21 cellular contexts compared by ENCODE assay signal in the genomic region with DNA sequence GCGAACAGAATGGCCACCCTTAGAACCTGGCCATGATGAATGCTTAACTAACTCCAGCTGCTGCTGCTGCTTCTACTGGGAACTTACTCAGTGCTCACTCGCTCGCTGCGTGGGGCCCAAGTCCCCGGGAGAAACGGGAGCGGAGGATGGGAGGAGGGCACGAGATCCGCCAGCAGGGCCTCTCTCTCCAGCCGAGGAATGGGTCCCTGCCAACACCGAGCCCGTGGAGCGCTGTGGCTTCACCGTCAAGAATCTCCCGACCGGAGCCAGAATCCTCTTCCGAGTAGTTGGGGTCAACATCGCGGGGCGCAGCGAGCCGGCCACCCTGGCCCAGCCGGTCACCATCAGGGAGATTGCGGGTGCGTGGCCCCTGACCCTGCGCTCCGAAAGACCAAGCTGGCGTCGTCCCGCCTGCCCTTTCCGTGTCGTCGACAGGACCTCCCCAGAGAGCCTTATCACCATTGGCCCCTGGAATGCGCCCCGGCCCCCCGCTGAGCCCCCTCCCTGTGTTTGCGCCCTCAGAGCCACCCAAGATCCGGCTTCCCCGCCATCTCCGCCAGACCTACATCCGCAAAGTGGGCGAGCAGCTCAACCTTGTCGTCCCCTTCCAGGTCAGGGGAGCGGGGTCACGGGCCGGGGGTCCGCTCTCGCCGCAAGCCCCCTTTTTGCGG. TPM values are rescaled to one million over a fixed set of nuclear protein-coding genes. Genes with fewer than 3 reads are reported as not detected.
DNase-seq lines count a peak whose midpoint lies in the region; ATAC-seq and TF ChIP-seq lines count a peak whose summit lies in the region.
"Had no signal": no experiment of that assay in that cellular context is flagged by ENCODE, and none has a peak within 500 bp of the region (broad histone marks: within the 10 kb centered on the region; RNA-seq: fewer than 3 reads in every experiment).

No MANE protein-coding gene starts in this region.

- H3K27me3 ChIP-seq in fibroblast of lung (ENCODE audit: control insufficient read depth, insufficient read depth, low read length) (peaks cover 9% of the 10 kb centered on the region), ovary (no peaks in the 10 kb centered on the region)

- no peak for TF ChIP-seq CTCF in fibroblast of lung (conservative IDR thresholded peaks at IDR 0.05 in 1 of 2, IDR thresholded peaks at IDR 0.05 in 1 of 2; ENCODE audit: low read depth in 1 of 2, low read length in 2 of 2)
- TF ChIP-seq CTCF in ovary (IDR thresholded peaks at IDR 0.05), result no peak

- ATAC-seq in naive B cell (ENCODE audit: low read depth in 2 of 2), result no peak
- no peak for ATAC-seq in stimulated activated memory B cell treated with anti-CD40 and anti-IgM and Interleukin-4, amounts not matched to agents 10 μg/mL and 1 μg/mL and 100 μg/mL, for 72 hours
- ATAC-seq: A549, GM12878, Right ventricle myocardium inferior had no signal

- peak overlapping the region in 5 of 8 donors; percentile 29 to 75 (median 47) for H3K4me3 Mint-ChIP-seq in naive B cell
- no peak overlapping the region for H3K4me3 Mint-ChIP-seq in stimulated activated memory B cell treated with anti-CD40 and anti-IgM and Interleukin-4, amounts not matched to agents 10 μg/mL and 1 μg/mL and 100 μg/mL, for 72 hours
- H3K4me3 Mint-ChIP-seq: HFFc6 had no signal

- H3K36me3 Mint-ChIP-seq in naive B cell, result peaks cover 0 to 17% of the 10 kb centered on the region in 2 donors
- H3K36me3 Mint-ChIP-seq in stimulated activated memory B cell treated with anti-CD40 and anti-IgM and Interleukin-4, amounts not matched to agents 10 μg/mL and 1 μg/mL and 100 μg/mL, for 72 hours, result no peaks in the 10 kb centered on the region

- no peak overlapping the region for H3K9ac ChIP-seq in fibroblast of lung (ENCODE audit: insufficient read depth, low read length)

- H3K27ac ChIP-seq in fibroblast of lung (ENCODE audit: insufficient read depth, low read length) (no peak overlapping the region), ovary (no peak overlapping the region)
- H3K27ac ChIP-seq: SK-N-MC had no signal

- intact Hi-C loops in ovary (cut with DNase I), result loop anchor here in 1 of 4 donors (10.0 kb wide), 1 partner anchor 94 kb away; a partner anchor contains a TSS

- H3K4me2 ChIP-seq in fibroblast of lung (ENCODE audit: extremely low read depth, insufficient read depth, low read length), result peak overlapping the region; percentile 25
- H3K4me2 ChIP-seq: A549 had no signal

- H3K4me1 Mint-ChIP-seq in naive B cell, result peaks cover 21 to 38% (median 25%) of the 10 kb centered on the region in 3 donors
- peaks cover 23% of the 10 kb centered on the region for H3K4me1 Mint-ChIP-seq in stimulated activated memory B cell treated with anti-CD40 and anti-IgM and Interleukin-4, amounts not matched to agents 10 μg/mL and 1 μg/mL and 100 μg/mL, for 72 hours

- H3K4me1 ChIP-seq in fibroblast of lung (ENCODE audit: control insufficient read depth, extremely low read depth, insufficient read depth, low read length), result peaks cover 2% of the 10 kb centered on the region
- no peaks in the 10 kb centered on the region for H3K4me1 ChIP-seq in ovary (ENCODE audit: insufficient read depth)

- H3K36me3 ChIP-seq in fibroblast of lung (ENCODE audit: control insufficient read depth, insufficient read depth, low read length) (no peaks in the 10 kb centered on the region), ovary (no peaks in the 10 kb centered on the region)

- no peaks in the 10 kb centered on the region for H3K9me3 ChIP-seq in fibroblast of lung (ENCODE audit: control insufficient read depth, insufficient read depth, low read depth, low read length)
- no peaks in the 10 kb centered on the region for H3K9me3 ChIP-seq in ovary
- H3K9me3 ChIP-seq: A549 had no signal

- peak overlapping the region in 1 of 4 experiments; percentile 7 for H3K4me3 ChIP-seq in fibroblast of lung (replicated peaks in 1 of 4; ENCODE audit: control extremely low read depth in 1 of 4, insufficient read depth in 1 of 4, low read depth in 3 of 4, low read length in 4 of 4)
- H3K4me3 ChIP-seq in ovary, result no peak overlapping the region
- H3K4me3 ChIP-seq: A549, GM12878, SK-N-MC had no signal

- DNase-seq in AG08395 (ENCODE audit: low spot score), result peak; percentile 24
- DNase-seq in GM03348 (ENCODE audit: low spot score), result peak; percentile 61
- DNase-seq in fibroblast of lung (ENCODE audit: low read depth in 2 of 2), result peak in 1 of 2 donors; percentile 5
- DNase-seq in naive B cell, result no peak
- no peak for DNase-seq in ovary
- no peak for DNase-seq in NOMO-1 (lab: John Stamatoyannopoulos, UW; ENCODE audit: unreplicated experiment in 2 of 2)
- DNase-seq in stimulated activated CD4-positive, alpha-beta T cell treated with anti-CD3 and anti-CD28 coated beads, Interleukin-15, amount 100 ng/mL, for 24 hours, result no peak
- DNase-seq: C1 segment of cervical spinal cord, GOT3, HFFc6, KG1, NCI-H1092 treated with DMSO at 0.1 percent for 48 hours, NCI-H1694, NCI-H446, NCI-H774 had no signal

- H3K9me3 Mint-ChIP-seq in naive B cell, result peaks cover 0 to 3% (median 0%) of the 10 kb centered on the region in 7 donors
- peaks cover 6% of the 10 kb centered on the region for H3K9me3 Mint-ChIP-seq in stimulated activated memory B cell treated with anti-CD40 and anti-IgM and Interleukin-4, amounts not matched to agents 10 μg/mL and 1 μg/mL and 100 μg/mL, for 72 hours
- H3K9me3 Mint-ChIP-seq: HFFc6 had no signal

- no peaks in the 10 kb centered on the region for H3K27me3 Mint-ChIP-seq in naive B cell
- H3K27me3 Mint-ChIP-seq in stimulated activated memory B cell treated with anti-CD40 and anti-IgM and Interleukin-4, amounts not matched to agents 10 μg/mL and 1 μg/mL and 100 μg/mL, for 72 hours, result no peaks in the 10 kb centered on the region

- WGBS in ovary, 3 donors, result 31 to 51% (median 41%) methylated on average over 46 to 50 of the region's 50 CpGs

- no peaks in the 10 kb centered on the region for H3K79me2 ChIP-seq in fibroblast of lung (ENCODE audit: control insufficient read depth, insufficient read depth, low read length)

- peak overlapping the region in 4 of 6 donors; percentile 67 to 91 (median 84) for H3K27ac Mint-ChIP-seq in naive B cell
- H3K27ac Mint-ChIP-seq in stimulated activated memory B cell treated with anti-CD40 and anti-IgM and Interleukin-4, amounts not matched to agents 10 μg/mL and 1 μg/mL and 100 μg/mL, for 72 hours, result no peak overlapping the region
- H3K27ac Mint-ChIP-seq: HFFc6 had no signal

- H4K20me1 ChIP-seq in fibroblast of lung (ENCODE audit: control insufficient read depth, extremely low read depth, insufficient read depth, low read length), result no peaks in the 10 kb centered on the region

- TF ChIP-seq EP300 in ovary (IDR thresholded peaks at IDR 0.05), result no peak

- no peak overlapping the region for H2AFZ ChIP-seq in fibroblast of lung (ENCODE audit: low read length)

- no peak for TF ChIP-seq POLR2A in ovary (IDR thresholded peaks at IDR 0.05)

RNA-seq across cellular contexts. Expression of a gene that starts 17.8 kb away (rescaled TPM):
- 24.1 and 40.8 TPM in 2 replicates for total RNA-seq in fibroblast of lung
- 37.5 and 42.7 TPM in 2 replicates for polyA plus RNA-seq in fibroblast of lung
- polyA plus RNA-seq in fibroblast of lung (2012), result 68.6 and 69.4 TPM in 2 replicates
- 9.4 and 11.7 TPM in 2 replicates for polyA minus RNA-seq in fibroblast of lung (ENCODE audit: low replicate concordance)
- 10 to 100 TPM in 1 of 6 donors, 1 to 10 TPM in 5; 7.0 to 11.9 (median 8.6) TPM for polyA plus RNA-seq in naive B cell (ENCODE audit: low read depth in 6 of 6)
- total RNA-seq in ovary, result 100 to 1,000 TPM in 3 of 7 donors, 10 to 100 TPM in 4; 50.4 to 132 (median 96.7) TPM
- 100 to 1,000 TPM in 1 of 2 donors, 10 to 100 TPM in 1; 27.6 to 113 TPM for polyA plus RNA-seq in ovary

RNA-seq across cellular contexts. Expression of a gene that starts 18.1 kb away (rescaled TPM):
- total RNA-seq in fibroblast of lung (0.51 and 0.66 TPM in 2 replicates), ovary (10 to 100 TPM in 1 of 7 donors, 1 to 10 TPM in 6; 2.1 to 10.3 (median 3.3) TPM)
- polyA plus RNA-seq in fibroblast of lung (0.11 and 0.24 TPM in 2 replicates), naive B cell (ENCODE audit: low read depth in 6 of 6) (1 to 10 TPM in 1 of 6 donors, under 1 TPM in 4, not detected in 1; 0.38 to 2.2 (median 0.50) TPM), ovary (1 to 10 TPM in 1 of 2 donors, under 1 TPM in 1; 0.47 to 4.3 TPM)
- 0.40 and 0.76 TPM in 2 replicates for polyA plus RNA-seq in fibroblast of lung (2012)
- polyA minus RNA-seq in fibroblast of lung (ENCODE audit: low replicate concordance), result 0.31 TPM in 1 of 2 replicates, not detected in the other
- total RNA-seq: GM12878 had no signal

RNA-seq across cellular contexts. Expression of a gene that starts 25.8 kb away (rescaled TPM):
- total RNA-seq in fibroblast of lung (under 0.01 and 0.26 TPM in 2 replicates), ovary (under 1 TPM in 3 of 7 donors, not detected in 4; 0.05 to 0.12 (median 0.08) TPM)
- polyA plus RNA-seq in fibroblast of lung (0.02 TPM in 1 of 2 replicates, not detected in the other), naive B cell (ENCODE audit: low read depth in 6 of 6) (1 to 10 TPM in 3 of 6 donors, under 1 TPM in 2, not detected in 1; 0.44 to 6.6 (median 1.2) TPM), ovary (under 1 TPM in 1 of 2 donors, not detected in 1; 0.28 TPM)
- polyA plus RNA-seq in fibroblast of lung (2012), result not detected in 2 replicates
- polyA minus RNA-seq in fibroblast of lung (ENCODE audit: low replicate concordance), result not detected in 2 replicates
- total RNA-seq: HFFc6, M059J had no signal

RNA-seq across cellular contexts. Expression of a gene that starts 39.8 kb away (rescaled TPM):
- total RNA-seq in fibroblast of lung (under 0.01 TPM in 1 of 2 replicates, not detected in the other), ovary (under 1 TPM in 3 of 7 donors, not detected in 4; 0.12 to 0.46 (median 0.26) TPM)
- polyA plus RNA-seq in fibroblast of lung (not detected in 2 replicates), naive B cell (ENCODE audit: low read depth in 6 of 6) (100 to 1,000 TPM; 218 to 343 (median 286) TPM), ovary (under 1 TPM in 1 of 2 donors, not detected in 1; 0.25 TPM)
- polyA plus RNA-seq in fibroblast of lung (2012), result not detected in 2 replicates
- polyA minus RNA-seq in fibroblast of lung (ENCODE audit: low replicate concordance), result not detected in 2 replicates
- total RNA-seq: HFFc6, M059J, Right ventricle myocardium inferior had no signal

RNA-seq across cellular contexts. Expression of a gene that starts 52.5 kb away (rescaled TPM):
- total RNA-seq in fibroblast of lung (38.3 and 48.6 TPM in 2 replicates), ovary (10 to 100 TPM; 15.0 to 28.9 (median 21.8) TPM)
- polyA plus RNA-seq in fibroblast of lung (16.3 and 17.3 TPM in 2 replicates), naive B cell (ENCODE audit: low read depth in 6 of 6) (10 to 100 TPM in 5 of 6 donors, 1 to 10 TPM in 1; 9.8 to 20.7 (median 12.2) TPM), ovary (10 to 100 TPM in 1 of 2 donors, not detected in 1; 42.5 TPM)
- polyA plus RNA-seq in fibroblast of lung (2012), result 61.2 and 65.0 TPM in 2 replicates
- polyA minus RNA-seq in fibroblast of lung (ENCODE audit: low replicate concordance), result 6.2 and 15.5 TPM in 2 replicates

Comparison
In these comparisons a context has a peak if more than half of its experiments do, and no peak if none do; other contexts are left out.
1. DNase-seq: peak in AG08395 (single experiment) and GM03348 (single experiment); none in naive B cell (single experiment), ovary (0 of 5), NOMO-1 (0 of 2) and stimulated activated CD4-positive, alpha-beta T cell treated with anti-CD3 and anti-CD28 coated beads, Interleukin-15, amount 100 ng/mL, for 24 hours (single experiment).